In genomic region chr19:1676351-1677266, GRCh38 we compare ENCODE assay signal across 3 cellular contexts.
A peak's percentile ranks its signal among the peaks of the same experiment; 100 is the strongest.
TF ChIP-seq lines count a peak whose summit lies in the region.

No MANE protein-coding gene starts in this region.

TF ChIP-seq in A549, 52 proteins besides CTCF, POLR2A, EP300 and RAD21:
- TF ChIP-seq JUNB (IDR thresholded peaks at IDR 0.05) (no peak), EHMT2 (IDR thresholded peaks at IDR 0.05; ENCODE audit: low read depth) (no peak), BCL3 (IDR thresholded peaks at IDR 0.05) (no peak), HES2 (IDR thresholded peaks at IDR 0.05) (no peak), CEBPB (IDR thresholded peaks at IDR 0.05) (0 out of 4 replicates have a peak, but pooled peaks of 1 of the 2 experiments have one; percentile 20)
TF ChIP-seq in A549: peak in this region for 1.

TF ChIP-seq in HCT116, 20 proteins besides CTCF, POLR2A, EP300 and RAD21:
- TF ChIP-seq EGR1 (IDR thresholded peaks at IDR 0.05; ENCODE audit: low read depth): no peak
- TF ChIP-seq POLR2AphosphoS5 (IDR thresholded peaks at IDR 0.05; ENCODE audit: low read depth, low read length): no peak
- TF ChIP-seq CBX3 (IDR thresholded peaks at IDR 0.05; ENCODE audit: low read depth): no peak
- TF ChIP-seq ELF1 (IDR thresholded peaks at IDR 0.05; ENCODE audit: borderline replicate concordance, low read depth): no peak
- no peak for TF ChIP-seq FOSL1 (IDR thresholded peaks at IDR 0.05; ENCODE audit: low read depth)
- no peak for TF ChIP-seq ATF3 (IDR thresholded peaks at IDR 0.05)
- no peak for TF ChIP-seq MAX (IDR thresholded peaks at IDR 0.05)
- TF ChIP-seq EZH2 (IDR thresholded peaks at IDR 0.05): no peak
- no peak for TF ChIP-seq ZFX (IDR thresholded peaks at IDR 0.05)
- TF ChIP-seq EZH2phosphoT487 (IDR thresholded peaks at IDR 0.05; ENCODE audit: borderline replicate concordance): no peak
- TF ChIP-seq, protein P1, sequence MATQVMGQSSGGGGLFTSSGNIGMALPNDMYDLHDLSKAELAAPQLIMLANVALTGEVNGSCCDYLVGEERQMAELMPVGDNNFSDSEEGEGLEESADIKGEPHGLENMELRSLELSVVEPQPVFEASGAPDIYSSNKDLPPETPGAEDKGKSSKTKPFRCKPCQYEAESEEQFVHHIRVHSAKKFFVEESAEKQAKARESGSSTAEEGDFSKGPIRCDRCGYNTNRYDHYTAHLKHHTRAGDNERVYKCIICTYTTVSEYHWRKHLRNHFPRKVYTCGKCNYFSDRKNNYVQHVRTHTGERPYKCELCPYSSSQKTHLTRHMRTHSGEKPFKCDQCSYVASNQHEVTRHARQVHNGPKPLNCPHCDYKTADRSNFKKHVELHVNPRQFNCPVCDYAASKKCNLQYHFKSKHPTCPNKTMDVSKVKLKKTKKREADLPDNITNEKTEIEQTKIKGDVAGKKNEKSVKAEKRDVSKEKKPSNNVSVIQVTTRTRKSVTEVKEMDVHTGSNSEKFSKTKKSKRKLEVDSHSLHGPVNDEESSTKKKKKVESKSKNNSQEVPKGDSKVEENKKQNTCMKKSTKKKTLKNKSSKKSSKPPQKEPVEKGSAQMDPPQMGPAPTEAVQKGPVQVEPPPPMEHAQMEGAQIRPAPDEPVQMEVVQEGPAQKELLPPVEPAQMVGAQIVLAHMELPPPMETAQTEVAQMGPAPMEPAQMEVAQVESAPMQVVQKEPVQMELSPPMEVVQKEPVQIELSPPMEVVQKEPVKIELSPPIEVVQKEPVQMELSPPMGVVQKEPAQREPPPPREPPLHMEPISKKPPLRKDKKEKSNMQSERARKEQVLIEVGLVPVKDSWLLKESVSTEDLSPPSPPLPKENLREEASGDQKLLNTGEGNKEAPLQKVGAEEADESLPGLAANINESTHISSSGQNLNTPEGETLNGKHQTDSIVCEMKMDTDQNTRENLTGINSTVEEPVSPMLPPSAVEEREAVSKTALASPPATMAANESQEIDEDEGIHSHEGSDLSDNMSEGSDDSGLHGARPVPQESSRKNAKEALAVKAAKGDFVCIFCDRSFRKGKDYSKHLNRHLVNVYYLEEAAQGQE (IDR thresholded peaks at IDR 0.05; ENCODE audit: low read depth): no peak
- TF ChIP-seq TCF7L2 (IDR thresholded peaks at IDR 0.05; ENCODE audit: borderline replicate concordance, extremely low read depth, insufficient read depth, insufficient read length): no peak
- no peak for TF ChIP-seq SRF (IDR thresholded peaks at IDR 0.05; ENCODE audit: low read depth)
- TF ChIP-seq ZNF274 (IDR thresholded peaks at IDR 0.05; ENCODE audit: low read depth, low read length): no peak
- no peak for TF ChIP-seq CEBPB (IDR thresholded peaks at IDR 0.05; ENCODE audit: low read depth)
- TF ChIP-seq SP1 (IDR thresholded peaks at IDR 0.05; ENCODE audit: low read depth): no peak
- TF ChIP-seq SIN3A (IDR thresholded peaks at IDR 0.05; ENCODE audit: low read depth): no peak

TF ChIP-seq in K562, 482 proteins besides CTCF, POLR2A, EP300 and RAD21:
- TF ChIP-seq PHF21A (IDR thresholded peaks at IDR 0.05; ENCODE audit: borderline replicate concordance, low read depth) (no peak), RBM25 (IDR thresholded peaks at IDR 0.05; ENCODE audit: low read depth, low read length, severe bottlenecking) (peak; percentile 95), PTBP1 (IDR thresholded peaks at IDR 0.05; ENCODE audit: low read depth, low read length) (0 out of 2 replicates have a peak, but pooled peaks have one; percentile 45), RCOR1 (IDR thresholded peaks at IDR 0.05; ENCODE audit: borderline replicate concordance in 1 of 2, low read depth in 2 of 2, low read length in 2 of 2) (peak; percentile 49 to 90; a peak in 3 of 4 replicates), CEBPB (tag; IDR thresholded peaks at IDR 0.05) (peak; percentile 56; the same call in 1 of the 2 replicates), HDAC2 (IDR thresholded peaks at IDR 0.05) (peak; percentile 98), ADNP (tag; IDR thresholded peaks at IDR 0.05) (peak; percentile 99), JUN (IDR thresholded peaks at IDR 0.05; ENCODE audit: borderline replicate concordance, low read depth, low read length) (no peak), JUN (CRISPR knock-in tag; IDR thresholded peaks at IDR 0.05; ENCODE audit: borderline replicate concordance) (no peak), SMARCA5 (IDR thresholded peaks at IDR 0.05) (peak; percentile 98), BCOR (IDR thresholded peaks at IDR 0.05) (peak; percentile 99), ZBTB33 (CRISPR knock-in tag; IDR thresholded peaks at IDR 0.05) (peak; percentile 48), MED1 (CRISPR knock-in tag; IDR thresholded peaks at IDR 0.05; ENCODE audit: borderline replicate concordance) (no peak), CHD4 (IDR thresholded peaks at IDR 0.05; ENCODE audit: insufficient read depth, insufficient replicate concordance, low read depth, low read length, poor library complexity, severe bottlenecking) (peak; percentile 99), PHF20 (IDR thresholded peaks at IDR 0.05; ENCODE audit: partially characterized antibody) (peak; percentile 66), KLF10 (CRISPR knock-in tag; IDR thresholded peaks at IDR 0.05) (no peak), KDM1A (IDR thresholded peaks at IDR 0.05) (peak; percentile 86 to 94), SMARCC2 (IDR thresholded peaks at IDR 0.05; ENCODE audit: low read depth) (no peak), MTA1 (IDR thresholded peaks at IDR 0.05; ENCODE audit: borderline replicate concordance) (0 out of 2 replicates have a peak, but pooled peaks have one; percentile 23), HDAC1 (IDR thresholded peaks at IDR 0.05) (peak; percentile 18 to 46; a peak in 2 of 4 replicates), ZKSCAN8 (CRISPR knock-in tag; IDR thresholded peaks at IDR 0.05) (peak; percentile 98), TSHZ1 (CRISPR knock-in tag; IDR thresholded peaks at IDR 0.05) (no peak), SMAD1 (IDR thresholded peaks at IDR 0.05; ENCODE audit: low read depth, low read length, partially characterized antibody) (no peak), CBX3 (IDR thresholded peaks at IDR 0.05; ENCODE audit: borderline replicate concordance in 1 of 2, low read length in 2 of 2) (peak in 1 of 2 experiments; percentile 72; a peak in 1 of 3 replicates), THRA (IDR thresholded peaks at IDR 0.05) (no peak), ZNF316 (IDR thresholded peaks at IDR 0.05) (0 out of 2 replicates have a peak, but pooled peaks have one; percentile 10), ZNF3 (CRISPR knock-in tag; IDR thresholded peaks at IDR 0.05) (peak; percentile 89), ZBTB7A (IDR thresholded peaks at IDR 0.05; ENCODE audit: borderline replicate concordance, control insufficient read depth, low read depth, low read length) (peak; percentile 44; the same call in 1 of the 2 replicates), PRDM10 (IDR thresholded peaks at IDR 0.05; ENCODE audit: partially characterized antibody) (no peak), YY1 (IDR thresholded peaks at IDR 0.05; ENCODE audit: borderline replicate concordance in 1 of 3, control insufficient read depth in 1 of 3, extremely low read depth in 1 of 3, insufficient read depth in 3 of 3, insufficient read length in 1 of 3, insufficient replicate concordance in 2 of 3, low read depth in 1 of 3, low read length in 2 of 3) (no peak), PRMT5 (CRISPR knock-in tag; IDR thresholded peaks at IDR 0.05) (no peak), CBX1 (IDR thresholded peaks at IDR 0.05; ENCODE audit: low read depth) (peak; percentile 91)
- TF ChIP-seq, protein P2, sequence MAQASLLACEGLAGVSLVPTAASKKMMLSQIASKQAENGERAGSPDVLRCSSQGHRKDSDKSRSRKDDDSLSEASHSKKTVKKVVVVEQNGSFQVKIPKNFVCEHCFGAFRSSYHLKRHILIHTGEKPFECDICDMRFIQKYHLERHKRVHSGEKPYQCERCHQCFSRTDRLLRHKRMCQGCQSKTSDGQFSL (CRISPR knock-in tag; IDR thresholded peaks at IDR 0.05): peak; percentile 78
- TF ChIP-seq, protein P2 (tag; IDR thresholded peaks at IDR 0.05): no peak
- TF ChIP-seq, protein P3, sequence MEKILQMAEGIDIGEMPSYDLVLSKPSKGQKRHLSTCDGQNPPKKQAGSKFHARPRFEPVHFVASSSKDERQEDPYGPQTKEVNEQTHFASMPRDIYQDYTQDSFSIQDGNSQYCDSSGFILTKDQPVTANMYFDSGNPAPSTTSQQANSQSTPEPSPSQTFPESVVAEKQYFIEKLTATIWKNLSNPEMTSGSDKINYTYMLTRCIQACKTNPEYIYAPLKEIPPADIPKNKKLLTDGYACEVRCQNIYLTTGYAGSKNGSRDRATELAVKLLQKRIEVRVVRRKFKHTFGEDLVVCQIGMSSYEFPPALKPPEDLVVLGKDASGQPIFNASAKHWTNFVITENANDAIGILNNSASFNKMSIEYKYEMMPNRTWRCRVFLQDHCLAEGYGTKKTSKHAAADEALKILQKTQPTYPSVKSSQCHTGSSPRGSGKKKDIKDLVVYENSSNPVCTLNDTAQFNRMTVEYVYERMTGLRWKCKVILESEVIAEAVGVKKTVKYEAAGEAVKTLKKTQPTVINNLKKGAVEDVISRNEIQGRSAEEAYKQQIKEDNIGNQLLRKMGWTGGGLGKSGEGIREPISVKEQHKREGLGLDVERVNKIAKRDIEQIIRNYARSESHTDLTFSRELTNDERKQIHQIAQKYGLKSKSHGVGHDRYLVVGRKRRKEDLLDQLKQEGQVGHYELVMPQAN (IDR thresholded peaks at IDR 0.05; ENCODE audit: borderline replicate concordance): peak; percentile 41; the same call in 1 of the 2 replicates
